Comparison of ENCODE assay signal across 21 cellular contexts in genomic region chr11:75167617-75168016, GRCh38. TPM values are rescaled to one million over a fixed set of nuclear protein-coding genes. Genes with fewer than 3 reads are reported as not detected.
"Had no signal": no experiment of that assay in that cellular context is flagged by ENCODE, and none has a peak within 500 bp of the region (broad histone marks: within the 10 kb centered on the region; RNA-seq: fewer than 3 reads in every experiment).

No MANE protein-coding gene starts in this region.

- ATAC-seq: body of pancreas; foreskin keratinocyte; naive thymus-derived CD4-positive, alpha-beta T cell; psoas muscle; right cardiac atrium; stimulated activated effector memory CD8-positive, alpha-beta T cell treated with anti-CD3 and anti-CD28 coated beads, Interleukin-12 subunit alpha, Interleukin-12 subunit beta, amount 100 ng/mL, for 72 hours; stimulated activated naive CD8-positive, alpha-beta T cell treated with anti-CD3 and anti-CD28 coated beads, Interleukin-15, amount 100 ng/mL, for 72 hours; WTC11 had no signal

- H3K9me3 Mint-ChIP-seq: activated naive CD4-positive, alpha-beta T cell treated with anti-CD3 and anti-CD28 coated beads, Interleukin-2, amount 50 U/mL, for 24 hours; memory B cell; naive thymus-derived CD4-positive, alpha-beta T cell; stimulated activated effector memory CD8-positive, alpha-beta T cell treated with anti-CD3 and anti-CD28 coated beads, Interleukin-12 subunit alpha, Interleukin-12 subunit beta, amount 100 ng/mL, for 72 hours; stimulated activated naive CD8-positive, alpha-beta T cell treated with anti-CD3 and anti-CD28 coated beads, Interleukin-15, amount 100 ng/mL, for 72 hours; WTC11 had no signal

- H3K27me3 Mint-ChIP-seq: activated naive CD4-positive, alpha-beta T cell treated with anti-CD3 and anti-CD28 coated beads, Interleukin-2, amount 50 U/mL, for 24 hours had no signal

- DNase-seq: activated gamma-delta T cell treated with Interleukin-2 at 50 U/mL for 16 hours; activated T-cell treated with anti-CD3 and anti-CD28 coated beads, Interleukin-2, amount 50 U/mL, for 1 hour; anterior cingulate cortex; body of pancreas; dermis blood vessel endothelial cell; effector memory CD4-positive, alpha-beta T cell; foreskin keratinocyte; naive thymus-derived CD4-positive, alpha-beta T cell; psoas muscle; right cardiac atrium; stimulated activated CD4-positive, alpha-beta T cell treated with anti-CD3 and anti-CD28 coated beads, Interleukin-2, amount 100 ng/mL, for 24 hours; stimulated activated naive CD8-positive, alpha-beta T cell treated with anti-CD3 and anti-CD28 coated beads, Interleukin-15, amount 100 ng/mL, for 72 hours; T-helper 9 cell; tibial artery had no signal

- H3K4me1 ChIP-seq: foreskin keratinocyte, tibial artery had no signal

- H3K27ac Mint-ChIP-seq: activated naive CD4-positive, alpha-beta T cell treated with anti-CD3 and anti-CD28 coated beads, Interleukin-2, amount 50 U/mL, for 24 hours; memory B cell; naive thymus-derived CD4-positive, alpha-beta T cell; stimulated activated effector memory CD8-positive, alpha-beta T cell treated with anti-CD3 and anti-CD28 coated beads, Interleukin-12 subunit alpha, Interleukin-12 subunit beta, amount 100 ng/mL, for 72 hours; WTC11 had no signal

- H3K4me3 ChIP-seq: body of pancreas, cardiac muscle cell, psoas muscle, skin epidermis, tibial artery had no signal

- H3K27me3 ChIP-seq: body of pancreas, cardiac muscle cell had no signal

- H3K4me3 Mint-ChIP-seq: activated naive CD4-positive, alpha-beta T cell treated with anti-CD3 and anti-CD28 coated beads, Interleukin-2, amount 50 U/mL, for 24 hours; memory B cell; naive thymus-derived CD4-positive, alpha-beta T cell; stimulated activated effector memory CD8-positive, alpha-beta T cell treated with anti-CD3 and anti-CD28 coated beads, Interleukin-12 subunit alpha, Interleukin-12 subunit beta, amount 100 ng/mL, for 72 hours; stimulated activated naive CD8-positive, alpha-beta T cell treated with anti-CD3 and anti-CD28 coated beads, Interleukin-15, amount 100 ng/mL, for 72 hours; WTC11 had no signal

- H3K36me3 Mint-ChIP-seq: activated naive CD4-positive, alpha-beta T cell treated with anti-CD3 and anti-CD28 coated beads, Interleukin-2, amount 50 U/mL, for 24 hours; memory B cell; naive thymus-derived CD4-positive, alpha-beta T cell; stimulated activated effector memory CD8-positive, alpha-beta T cell treated with anti-CD3 and anti-CD28 coated beads, Interleukin-12 subunit alpha, Interleukin-12 subunit beta, amount 100 ng/mL, for 72 hours; WTC11 had no signal

- H3K4me1 Mint-ChIP-seq: activated naive CD4-positive, alpha-beta T cell treated with anti-CD3 and anti-CD28 coated beads, Interleukin-2, amount 50 U/mL, for 24 hours; memory B cell; stimulated activated effector memory CD8-positive, alpha-beta T cell treated with anti-CD3 and anti-CD28 coated beads, Interleukin-12 subunit alpha, Interleukin-12 subunit beta, amount 100 ng/mL, for 72 hours; stimulated activated naive CD8-positive, alpha-beta T cell treated with anti-CD3 and anti-CD28 coated beads, Interleukin-15, amount 100 ng/mL, for 72 hours had no signal

- H3K36me3 ChIP-seq: cardiac muscle cell, tibial artery had no signal

- H3K27ac ChIP-seq: body of pancreas, cardiac muscle cell, foreskin keratinocyte, psoas muscle, skin epidermis, tibial artery had no signal

- H3K9me3 ChIP-seq: body of pancreas, psoas muscle, tibial artery had no signal

RNA-seq across cellular contexts. Expression of gene SLCO2B1, which starts 16.7 kb away (rescaled TPM):
- total RNA-seq: cardiac muscle cell, foreskin keratinocyte, mononuclear cell had no signal
- polyA plus RNA-seq: foreskin keratinocyte; naive thymus-derived CD4-positive, alpha-beta T cell had no signal
